In genomic region chr9:135338546-135338945, GRCh38 we compare ENCODE assay signal across 24 cellular contexts.
A peak's percentile ranks its signal among the peaks of the same experiment; 100 is the strongest.
DNase-seq lines count a peak whose midpoint lies in the region; ATAC-seq and TF ChIP-seq lines count a peak whose summit lies in the region.
"Had no signal": no experiment of that assay in that cellular context is flagged by ENCODE, and none has a peak within 500 bp of the region (broad histone marks: within the 10 kb centered on the region; RNA-seq: fewer than 3 reads in every experiment).

No MANE protein-coding gene starts in this region.

- no peaks in the 10 kb centered on the region for H3K4me1 Mint-ChIP-seq in chondrocyte (ENCODE audit: low read depth)

- H3K4me3 ChIP-seq in lower lobe of right lung, result no peak overlapping the region
- H3K4me3 ChIP-seq: BLaER1, heart right ventricle, thoracic aorta had no signal

- DNase-seq in activated effector memory CD4-positive, alpha-beta T cell treated with anti-CD3 and anti-CD28 coated beads, Interleukin-2, amount 50 U/mL, for 16 hours, result peak; percentile 44
- no peak for DNase-seq in activated effector memory CD4-positive, alpha-beta T cell treated with Interleukin-2 at 50 U/mL for 16 hours
- DNase-seq in chondrocyte (ENCODE audit: low spot score) (peak; percentile 91), lower lobe of right lung (peak; percentile 44), NCI-H510A treated with DMSO at 0.1 percent for 48 hours (lab: John Stamatoyannopoulos, UW) (no peak), NCI-H146 treated with DMSO at 0.1 percent for 48 hours (lab: John Stamatoyannopoulos, UW; ENCODE audit: unreplicated experiment) (no peak)
- DNase-seq in NK-92 treated with Interleukin-12 subunit alpha and Interleukin-12 subunit beta, amount 100 ng/mL, for 24 hours (lab: John Stamatoyannopoulos, UW), result no peak
- DNase-seq: activated naive CD4-positive, alpha-beta T cell treated with anti-CD3 and anti-CD28 coated beads, Interleukin-2, amount 50 U/mL, for 16 hours; amniotic stem cell; brain microvascular endothelial cell; HCEC 1CT; heart right ventricle; Kasumi-1; mammary epithelial cell; NCI-H1417; NCI-H2029 treated with DMSO at 0.1 percent for 48 hours; NCI-H69; stimulated activated CD4-positive, alpha-beta T cell treated with anti-CD3 and anti-CD28 coated beads, Interleukin-2, amount 100 ng/mL, for 24 hours; stimulated activated naive CD8-positive, alpha-beta T cell treated with anti-CD3 and anti-CD28 coated beads, Interleukin-15, Interleukin-2, amounts not matched to agents 100 U/mL and 50 U/mL, for 24 hours had no signal

- TF ChIP-seq CTCF in chondrocyte (IDR thresholded peaks at IDR 0.05) (no peak), lower lobe of right lung (IDR thresholded peaks at IDR 0.05) (no peak)

- intact Hi-C loops in lower lobe of right lung (cut with DNase I), result no loop called here

- no peak overlapping the region for H3K4me3 Mint-ChIP-seq in chondrocyte (ENCODE audit: unreplicated experiment)
- H3K4me3 Mint-ChIP-seq: activated T-helper 1 cell treated with anti-CD3 and anti-CD28 coated beads, Interleukin-12 subunit alpha, Interleukin-12 subunit beta, Interleukin-2, Interleukin-4 antibody, amounts not matched to agents 30 ng/mL and 10 ng/mL and 1 ng/mL, durations not matched to agents 14 hours and 24 hours and 36 hours; neural crest cell had no signal

- H3K27me3 Mint-ChIP-seq in chondrocyte (ENCODE audit: low read depth), result peaks cover 29% of the 10 kb centered on the region

- no peaks in the 10 kb centered on the region for H3K9me3 ChIP-seq in lower lobe of right lung
- H3K9me3 ChIP-seq: BLaER1, heart right ventricle, thoracic aorta had no signal

- no peak overlapping the region for H3K27ac Mint-ChIP-seq in chondrocyte (ENCODE audit: unreplicated experiment)
- H3K27ac Mint-ChIP-seq: activated T-helper 1 cell treated with anti-CD3 and anti-CD28 coated beads, Interleukin-12 subunit alpha, Interleukin-12 subunit beta, Interleukin-2, Interleukin-4 antibody, amounts not matched to agents 30 ng/mL and 10 ng/mL and 1 ng/mL, durations not matched to agents 14 hours and 24 hours and 36 hours had no signal

- H3K4me1 ChIP-seq in lower lobe of right lung, result peaks cover 4% of the 10 kb centered on the region
- H3K4me1 ChIP-seq: parathyroid adenoma had no signal

- H3K27ac ChIP-seq in lower lobe of right lung, result no peak overlapping the region
- H3K27ac ChIP-seq: BLaER1, brain microvascular endothelial cell, heart right ventricle, parathyroid adenoma, thoracic aorta had no signal

- H3K9me3 Mint-ChIP-seq in chondrocyte (ENCODE audit: low read depth), result no peaks in the 10 kb centered on the region
- H3K9me3 Mint-ChIP-seq: activated T-helper 1 cell treated with anti-CD3 and anti-CD28 coated beads, Interleukin-12 subunit alpha, Interleukin-12 subunit beta, Interleukin-2, Interleukin-4 antibody, amounts not matched to agents 30 ng/mL and 10 ng/mL and 1 ng/mL, durations not matched to agents 14 hours and 24 hours and 36 hours; neural crest cell had no signal

- no peaks in the 10 kb centered on the region for H3K36me3 Mint-ChIP-seq in chondrocyte (ENCODE audit: low read depth)

- no peak for ATAC-seq in lower lobe of right lung
- ATAC-seq: heart right ventricle; stimulated activated naive CD8-positive, alpha-beta T cell treated with anti-CD3 and anti-CD28 coated beads, Interleukin-15, Interleukin-2, amounts not matched to agents 100 U/mL and 50 U/mL, for 24 hours had no signal

- H3K36me3 ChIP-seq in lower lobe of right lung, result no peaks in the 10 kb centered on the region
- H3K36me3 ChIP-seq: BLaER1, brain microvascular endothelial cell, heart right ventricle, thoracic aorta had no signal

- peaks cover 9% of the 10 kb centered on the region for H3K27me3 ChIP-seq in lower lobe of right lung (ENCODE audit: low read depth)
- H3K27me3 ChIP-seq: brain microvascular endothelial cell had no signal

Comparison
In these comparisons a context has a peak if more than half of its experiments do, and no peak if none do; other contexts are left out.
1. DNase-seq: peak in activated effector memory CD4-positive, alpha-beta T cell treated with anti-CD3 and anti-CD28 coated beads, Interleukin-2, amount 50 U/mL, for 16 hours (single experiment), chondrocyte (single experiment) and lower lobe of right lung (single experiment); none in activated effector memory CD4-positive, alpha-beta T cell treated with Interleukin-2 at 50 U/mL for 16 hours (single experiment), NCI-H510A treated with DMSO at 0.1 percent for 48 hours (single experiment), NK-92 treated with Interleukin-12 subunit alpha and Interleukin-12 subunit beta, amount 100 ng/mL, for 24 hours (single experiment) and NCI-H146 treated with DMSO at 0.1 percent for 48 hours (single experiment).